Comparison of ENCODE assay signal across 8 cellular contexts in the genomic region with DNA sequence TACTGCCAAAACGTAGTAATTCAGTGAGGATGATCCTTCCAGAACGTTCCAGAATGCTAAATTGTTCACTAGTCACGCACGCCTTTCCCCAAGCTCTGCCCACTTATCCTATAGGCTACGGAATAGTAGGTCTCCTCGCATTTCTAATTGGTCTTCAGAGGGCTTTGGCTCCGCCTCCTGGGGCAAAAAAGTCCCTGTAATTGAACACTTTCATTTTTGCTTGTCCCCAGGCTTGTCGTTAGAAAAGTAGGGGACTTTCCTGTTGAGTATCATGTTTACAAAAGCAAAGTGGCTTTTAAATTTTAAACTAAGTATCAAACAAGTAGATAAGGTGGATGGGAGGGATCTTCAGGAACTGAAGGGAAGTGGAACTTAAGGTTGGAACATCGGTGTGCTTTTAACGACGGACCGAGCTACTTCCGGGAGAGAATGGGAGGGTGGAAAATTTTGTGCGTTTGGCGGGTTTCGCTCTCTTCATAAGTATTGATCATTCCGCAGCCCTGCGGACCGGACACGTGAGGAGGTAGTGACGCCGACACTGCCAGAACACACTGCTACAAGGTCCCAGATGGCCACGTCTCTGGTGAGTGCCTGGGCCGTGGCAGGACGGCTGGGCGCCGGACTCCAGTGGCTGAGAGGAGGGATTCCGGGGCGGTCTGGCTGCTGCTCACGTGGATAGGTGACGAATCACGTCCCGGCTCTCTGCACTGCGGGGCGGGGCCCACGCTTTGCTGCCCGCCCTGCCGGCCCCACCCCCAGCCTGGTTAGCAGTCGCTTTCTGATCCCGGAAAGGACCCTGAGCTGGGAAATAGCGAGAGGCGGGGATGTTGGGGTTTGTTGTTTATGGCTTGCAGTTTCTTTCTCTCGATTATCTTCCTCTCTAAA. TPM values are rescaled to one million over a fixed set of nuclear protein-coding genes. Genes with fewer than 3 reads are reported as not detected.
DNase-seq lines count a peak whose midpoint lies in the region; ATAC-seq and TF ChIP-seq lines count a peak whose summit lies in the region.

A gene (plus strand): TSS at position 406 of the 885 bp plus-strand sequence. CDS start 163 bp downstream, at position 569.

- CTCF ChIA-PET in AG04450 (lab: Charles Lee) = interaction anchor here (1.5 to 2.6 kb wide), 2 partner anchors 51 to 354 kb away, joined by 7 to 16 read pairs; no protein-coding TSS in a partner anchor

- peak within 1 kb of the TSS; percentile 74 for H3K27ac ChIP-seq in AG04450 (ENCODE audit: low read depth, low read length)
- peak within 1 kb of the TSS; percentile 63 for H3K27ac ChIP-seq in VCaP

- in situ Hi-C loops in T47D (cut with HindIII; ENCODE audit: low pct_unique_long_range_greater_than_20kb, low sequenced_read_pairs) = no loop called here

- peaks cover 5% of the 10 kb centered on the region for H3K4me1 ChIP-seq in skeletal muscle satellite cell (ENCODE audit: control insufficient read depth, insufficient read depth, low read length)

- H3K4me3 ChIP-seq in AG04450 (ENCODE audit: low read depth, low read length) (peak within 1 kb of the TSS; percentile 69), iPS-18c (ENCODE audit: insufficient read depth, low read depth, low read length) (peak within 1 kb of the TSS; percentile 98), skeletal muscle satellite cell (ENCODE audit: low read length) (peak within 1 kb of the TSS; percentile 87)

- peak within 1 kb of the TSS; percentile 87 for H3K4me2 ChIP-seq in skeletal muscle satellite cell (ENCODE audit: low read length)

- no peaks in the 10 kb centered on the region for H3K27me3 ChIP-seq in AG04450 (ENCODE audit: control insufficient read depth, insufficient read depth, low read length)
- H3K27me3 ChIP-seq in skeletal muscle satellite cell (ENCODE audit: control insufficient read depth, insufficient read depth, low read length) = no peaks in the 10 kb centered on the region

- DNase-seq in AG04450 (ENCODE audit: low read depth, low spot score) (peak; percentile 74), NCI-H2196 treated with DMSO at 0.1 percent for 48 hours (lab: John Stamatoyannopoulos, UW; ENCODE audit: unreplicated experiment) (peak; percentile 75), T47D (ENCODE audit: low read depth in 1 of 2, low spot score in 1 of 2) (peak; percentile 33 to 91)

- H3K36me3 ChIP-seq in skeletal muscle satellite cell (ENCODE audit: insufficient read depth, low read length) = no peaks in the 10 kb centered on the region

- ATAC-seq in GM18907 (IDR thresholded peaks at IDR 0.05; ENCODE audit: unreplicated experiment) (peak; percentile 97), HG03139 (IDR thresholded peaks at IDR 0.05; ENCODE audit: unreplicated experiment) (peak; percentile 97)

- TF ChIP-seq CTCF in AG04450 (IDR thresholded peaks at IDR 0.05; ENCODE audit: low read depth, low read length) (no peak), VCaP (conservative IDR thresholded peaks at IDR 0.05) (no peak)

- peak within 1 kb of the TSS; percentile 92 for H3K9ac ChIP-seq in skeletal muscle satellite cell (ENCODE audit: low read depth, low read length)

- H3K9me3 ChIP-seq in AG04450 (ENCODE audit: control insufficient read depth, insufficient read depth, low read length) (no peaks in the 10 kb centered on the region), iPS-18c (ENCODE audit: control insufficient read depth, insufficient read depth, low read length) (no peaks in the 10 kb centered on the region), skeletal muscle satellite cell (replicated peaks; ENCODE audit: low read length) (no peaks in the 10 kb centered on the region)

- POLR2A ChIA-PET in AG04450 (lab: Yijun Ruan, JAX) = interaction anchor here (0.5 to 1.0 kb wide), 3 partner anchors 12 to 64 kb away, joined by 3 to 6 read pairs (median 3); no protein-coding TSS in a partner anchor

RNA-seq across cellular contexts. Expression of the gene that starts here (rescaled TPM):
- 7.8 and 10.5 TPM in 2 replicates for polyA plus RNA-seq in AG04450 (2011; rRNA removed)
- 5.1 and 6.3 TPM in 2 replicates for polyA minus RNA-seq in AG04450 (2011; rRNA and poly(A)+ RNA removed)
- total RNA-seq in skeletal muscle satellite cell (2012; rRNA removed) = 13.3 and 14.4 TPM in 2 replicates

Comparison
In these comparisons a context has a peak if more than half of its experiments do, and no peak if none do; other contexts are left out.
1. Peak in every context shown above with its lines: DNase-seq, ATAC-seq, H3K4me3 ChIP-seq and H3K27ac ChIP-seq.